Comparison of ENCODE assay signal across 8 cellular contexts in genomic region chr12:13165578-13166120, GRCh38. TPM values are rescaled to one million over a fixed set of nuclear protein-coding genes. Genes with fewer than 3 reads are reported as not detected.
DNase-seq lines count a peak whose midpoint lies in the region; ATAC-seq and TF ChIP-seq lines count a peak whose summit lies in the region.

No MANE protein-coding gene starts in this region.

- ATAC-seq in sciatic nerve (peak; percentile 69), HG03039 (IDR thresholded peaks at IDR 0.05; ENCODE audit: unreplicated experiment) (no peak)

- DNase-seq in AG20443 (ENCODE audit: low spot score) (peak; percentile 73), GOT3 (lab: John Stamatoyannopoulos, UW) (peak; percentile 5), NCI-H69 (lab: John Stamatoyannopoulos, UW) (peak; percentile 21), fibroblast of mammary gland (ENCODE audit: low read depth) (peak; percentile 83), sciatic nerve (ENCODE audit: low spot score) (peak; percentile 65), HuH-7 (ENCODE audit: low spot score) (no peak)
- peak; percentile 77 for DNase-seq in activated CD8-positive, alpha-beta memory T cell treated with anti-CD3 and anti-CD28 coated beads, Interleukin-2, amount 50 U/mL, for 4 hours

- intact Hi-C loops in sciatic nerve (cut with DNase I): no loop called here

- H3K4me3 ChIP-seq in fibroblast of mammary gland (ENCODE audit: control insufficient read depth, low read depth, low read length): no peak overlapping the region

- TF ChIP-seq CTCF in fibroblast of mammary gland (conservative IDR thresholded peaks at IDR 0.05; ENCODE audit: control insufficient read depth, insufficient read depth, low read depth, low read length): no peak

RNA-seq across cellular contexts. Expression of gene EMP1, which starts 30.9 kb away (rescaled TPM):
- 413 TPM for total RNA-seq in sciatic nerve
